In the genomic region with DNA sequence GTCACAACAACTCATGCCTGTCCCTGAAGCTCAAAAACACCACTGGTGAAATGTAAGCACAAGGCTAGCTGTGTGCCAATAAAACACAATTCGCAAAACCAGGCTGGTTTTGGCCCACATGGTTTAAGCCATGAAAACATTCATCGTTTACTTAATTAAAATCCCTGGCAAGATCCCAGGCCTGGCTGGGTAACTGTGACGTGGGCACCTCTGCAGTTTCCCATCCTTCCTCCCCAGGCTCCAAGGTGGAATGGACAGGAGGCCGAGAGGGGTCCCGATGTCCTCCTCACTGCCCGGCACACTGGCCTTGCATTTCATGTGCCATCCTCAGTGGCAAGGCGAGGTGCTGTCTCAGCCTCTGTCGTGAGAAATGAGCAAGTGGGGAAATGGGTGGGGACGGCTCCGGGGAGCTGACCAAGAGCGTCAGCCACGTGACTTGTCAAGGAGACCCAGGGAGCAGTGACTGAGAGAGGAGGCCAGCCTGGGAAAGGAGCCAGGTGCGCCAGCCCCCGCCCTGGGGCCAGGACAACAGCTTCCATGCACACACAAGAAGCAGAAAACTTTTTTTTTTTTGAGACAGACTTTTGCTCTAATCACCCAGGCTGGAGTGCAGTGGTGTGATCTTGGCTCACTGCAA, we compare ENCODE assay signal across 10 cellular contexts.
DNase-seq lines count a peak whose midpoint lies in the region; ATAC-seq, FAIRE-seq and TF ChIP-seq lines count a peak whose summit lies in the region.
"Had no signal": no experiment of that assay in that cellular context is flagged by ENCODE, and none has a peak within 500 bp of the region (broad histone marks: within the 10 kb centered on the region; RNA-seq: fewer than 3 reads in every experiment).

No MANE protein-coding gene starts in this region.

- no peaks in the 10 kb centered on the region for H4K20me1 ChIP-seq in MM.1S (ENCODE audit: insufficient read depth, low read length)

- no peak overlapping the region for H2AFZ ChIP-seq in MM.1S (ENCODE audit: low read length)

- no peak for ATAC-seq in GM21528 (IDR thresholded peaks at IDR 0.05; ENCODE audit: low FRiP score, unreplicated experiment)
- ATAC-seq: effector memory CD8-positive, alpha-beta T cell; stimulated activated effector memory CD8-positive, alpha-beta T cell treated with anti-CD3 and anti-CD28 coated beads, Interleukin-12 subunit alpha, Interleukin-12 subunit beta, amount 100 ng/mL, for 72 hours had no signal

- H3K36me3 ChIP-seq in breast epithelium (no peaks in the 10 kb centered on the region), liver (ENCODE audit: control insufficient read depth in 4 of 4, insufficient read depth in 3 of 4, low read depth in 1 of 4, low read length in 3 of 4) (no peaks in the 10 kb centered on the region), MM.1S (replicated peaks; ENCODE audit: insufficient read depth, low read length) (no peaks in the 10 kb centered on the region)

- FAIRE-seq in urothelium cell line (lab: Jason Lieb, UNC), result peak; percentile 42

- WGBS in liver, result 40% methylated on average over 14 of the region's 14 CpGs

- H3K27ac ChIP-seq in breast epithelium (peak overlapping the region; percentile 84), liver (ENCODE audit: low read depth in 1 of 2, low read length in 2 of 2) (peak overlapping the region; percentile 89 to 93), MM.1S (ENCODE audit: low read length) (no peak overlapping the region)

- TF ChIP-seq RAD21 in liver (IDR thresholded peaks at IDR 0.05), result peak; percentile 33 to 55

- no peak for TF ChIP-seq CTCF in breast epithelium (IDR thresholded peaks at IDR 0.05)
- no peak for TF ChIP-seq CTCF in liver (IDR thresholded peaks at IDR 0.05; ENCODE audit: low read depth, low read length, missing input control)
- no peak for TF ChIP-seq CTCF in MM.1S (IDR thresholded peaks at IDR 0.05; ENCODE audit: low read length)

- H3K4me3 ChIP-seq in breast epithelium (peak overlapping the region in 1 of 3 donors; percentile 17), liver (ENCODE audit: low read depth in 1 of 3, low read length in 3 of 3) (no peak overlapping the region), MM.1S (ENCODE audit: low read length) (no peak overlapping the region)

- H3K4me1 ChIP-seq in breast epithelium, result peaks cover 0 to 11% of the 10 kb centered on the region in 2 donors
- peaks cover 2 to 25% (median 12%) of the 10 kb centered on the region in 4 donors for H3K4me1 ChIP-seq in liver (ENCODE audit: control insufficient read depth in 4 of 4, insufficient read depth in 4 of 4, low read length in 3 of 4)
- H3K4me1 ChIP-seq in MM.1S (ENCODE audit: low read length), result no peaks in the 10 kb centered on the region

- H3K79me2 ChIP-seq in MM.1S (ENCODE audit: low read length), result no peaks in the 10 kb centered on the region

- H3K9me3 ChIP-seq in breast epithelium (no peaks in the 10 kb centered on the region), liver (ENCODE audit: control insufficient read depth in 4 of 4, low read length in 3 of 4) (no peaks in the 10 kb centered on the region), MM.1S (replicated peaks; ENCODE audit: insufficient read depth, low read length) (no peaks in the 10 kb centered on the region)

- intact Hi-C loops in breast epithelium (cut with DNase I; ENCODE audit: low total_unique reads), result loop anchor here (5.0 kb wide), 1 partner anchor 45 kb away; no protein-coding TSS in a partner anchor

- H3K27me3 ChIP-seq in breast epithelium (no peaks in the 10 kb centered on the region), liver (ENCODE audit: control insufficient read depth in 4 of 4, insufficient read depth in 4 of 4, low read length in 3 of 4) (no peaks in the 10 kb centered on the region), MM.1S (replicated peaks; ENCODE audit: insufficient read depth, low read length) (no peaks in the 10 kb centered on the region)

- no peaks in the 10 kb centered on the region for H3K9me2 ChIP-seq in MM.1S (replicated peaks; ENCODE audit: insufficient read depth, low read length)

- TF ChIP-seq POLR2A in breast epithelium (IDR thresholded peaks at IDR 0.05), result no peak

- DNase-seq in NCI-H345 (lab: John Stamatoyannopoulos, UW), result peak; percentile 41
- DNase-seq in NCI-H345 treated with DMSO at 0.1 percent for 48 hours (lab: John Stamatoyannopoulos, UW; ENCODE audit: unreplicated experiment), result no peak
- DNase-seq in breast epithelium (ENCODE audit: low spot score in 2 of 2), result peak; percentile 62 to 73
- peak; percentile 71 for DNase-seq in urothelium cell line (ENCODE audit: low spot score)
- no peak for DNase-seq in MM.1S
- DNase-seq in NCI-H1930 (lab: John Stamatoyannopoulos, UW), result no peak
- DNase-seq: effector memory CD8-positive, alpha-beta T cell had no signal

- no peaks in the 10 kb centered on the region for H3F3A ChIP-seq in MM.1S (ENCODE audit: insufficient read depth, low read length)

- H3K9ac ChIP-seq in liver (ENCODE audit: low read depth in 1 of 2, low read length in 2 of 2), result no peak overlapping the region
- H3K9ac ChIP-seq in MM.1S (ENCODE audit: low read length), result no peak overlapping the region

- no peak overlapping the region for H3K4me2 ChIP-seq in MM.1S (ENCODE audit: low read depth, low read length)

TF ChIP-seq in liver, 16 proteins besides CTCF, POLR2A, EP300 and RAD21:
- TF ChIP-seq, protein P1, sequence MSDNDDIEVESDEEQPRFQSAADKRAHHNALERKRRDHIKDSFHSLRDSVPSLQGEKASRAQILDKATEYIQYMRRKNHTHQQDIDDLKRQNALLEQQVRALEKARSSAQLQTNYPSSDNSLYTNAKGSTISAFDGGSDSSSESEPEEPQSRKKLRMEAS (IDR thresholded peaks at IDR 0.05), result peak; percentile 63
- TF ChIP-seq TAF1 (conservative IDR thresholded peaks at IDR 0.05), result no peak
- peak in 1 of 2 donors; percentile 38 for TF ChIP-seq JUND (IDR thresholded peaks at IDR 0.05)
- TF ChIP-seq HNF4G (IDR thresholded peaks at IDR 0.05), result no peak
- no peak for TF ChIP-seq ATF3 (IDR thresholded peaks at IDR 0.05)
- TF ChIP-seq FOXA1 (IDR thresholded peaks at IDR 0.05), result peak; percentile 62
- peak; percentile 64 for TF ChIP-seq FOXA2 (IDR thresholded peaks at IDR 0.05)
- no peak for TF ChIP-seq GABPA (IDR thresholded peaks at IDR 0.05 in 1 of 2, conservative IDR thresholded peaks at IDR 0.05 in 1 of 2)
- TF ChIP-seq, protein P2, sequence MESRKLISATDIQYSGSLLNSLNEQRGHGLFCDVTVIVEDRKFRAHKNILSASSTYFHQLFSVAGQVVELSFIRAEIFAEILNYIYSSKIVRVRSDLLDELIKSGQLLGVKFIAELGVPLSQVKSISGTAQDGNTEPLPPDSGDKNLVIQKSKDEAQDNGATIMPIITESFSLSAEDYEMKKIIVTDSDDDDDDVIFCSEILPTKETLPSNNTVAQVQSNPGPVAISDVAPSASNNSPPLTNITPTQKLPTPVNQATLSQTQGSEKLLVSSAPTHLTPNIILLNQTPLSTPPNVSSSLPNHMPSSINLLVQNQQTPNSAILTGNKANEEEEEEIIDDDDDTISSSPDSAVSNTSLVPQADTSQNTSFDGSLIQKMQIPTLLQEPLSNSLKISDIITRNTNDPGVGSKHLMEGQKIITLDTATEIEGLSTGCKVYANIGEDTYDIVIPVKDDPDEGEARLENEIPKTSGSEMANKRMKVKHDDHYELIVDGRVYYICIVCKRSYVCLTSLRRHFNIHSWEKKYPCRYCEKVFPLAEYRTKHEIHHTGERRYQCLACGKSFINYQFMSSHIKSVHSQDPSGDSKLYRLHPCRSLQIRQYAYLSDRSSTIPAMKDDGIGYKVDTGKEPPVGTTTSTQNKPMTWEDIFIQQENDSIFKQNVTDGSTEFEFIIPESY (IDR thresholded peaks at IDR 0.05), result peak; percentile 15
- peak; percentile 51 for TF ChIP-seq REST (IDR thresholded peaks at IDR 0.05)
- TF ChIP-seq SP1 (IDR thresholded peaks at IDR 0.05), result peak; percentile 51
- no peak for TF ChIP-seq NR2F2 (IDR thresholded peaks at IDR 0.05)
- TF ChIP-seq HNF4A (conservative IDR thresholded peaks at IDR 0.05), result peak in 1 of 2 donors; percentile 28
- no peak for TF ChIP-seq YY1 (IDR thresholded peaks at IDR 0.05)
- TF ChIP-seq EGR1 (IDR thresholded peaks at IDR 0.05; ENCODE audit: low read depth in 2 of 2), result no peak
- TF ChIP-seq RXRA (IDR thresholded peaks at IDR 0.05), result peak in 1 of 2 donors; percentile 45

Comparison
In these comparisons a context has a peak if more than half of its experiments do, and no peak if none do; other contexts are left out.
1. DNase-seq: peak in NCI-H345 (single experiment), breast epithelium (2 of 2) and urothelium cell line (single experiment); none in NCI-H345 treated with DMSO at 0.1 percent for 48 hours (single experiment), MM.1S (single experiment) and NCI-H1930 (0 of 2).